1 cellular context compared by ENCODE assay signal in genomic region chr9:33153666-33154065, GRCh38.
TF ChIP-seq lines count a peak whose summit lies in the region.

No MANE protein-coding gene starts in this region.

TF ChIP-seq in GM12878, 131 proteins besides CTCF, POLR2A, EP300 and RAD21 (continued from another document):
- TF ChIP-seq RELB (IDR thresholded peaks at IDR 0.05; ENCODE audit: low read depth) (peak; percentile 41; the same call in 1 of the 2 replicates), IKZF1 (conservative IDR thresholded peaks at IDR 0.05) (0 out of 2 replicates have a peak, but pooled peaks have one; percentile 21), TCF7 (IDR thresholded peaks at IDR 0.05; ENCODE audit: borderline replicate concordance) (no peak), MEF2A (IDR thresholded peaks at IDR 0.05; ENCODE audit: insufficient read depth, low read depth, low read length) (0 out of 2 replicates have a peak, but pooled peaks have one; percentile 50), SPI1 (IDR thresholded peaks at IDR 0.05; ENCODE audit: borderline replicate concordance, insufficient read depth, low read depth, low read length) (peak; percentile 79)
